Comparison of ENCODE assay signal across 19 cellular contexts in genomic region chr17:77489239-77489897, GRCh38.
DNase-seq lines count a peak whose midpoint lies in the region; ATAC-seq and TF ChIP-seq lines count a peak whose summit lies in the region.
"Had no signal": no experiment of that assay in that cellular context is flagged by ENCODE, and none has a peak within 500 bp of the region (broad histone marks: within the 10 kb centered on the region; RNA-seq: fewer than 3 reads in every experiment).

No MANE protein-coding gene starts in this region.

- H3K9me1 ChIP-seq in IMR-90 (ENCODE audit: insufficient read depth, low read length) = peaks cover 14% of the 10 kb centered on the region

- H3K9me3 ChIP-seq in BLaER1 treated with 17β-estradiol and CSF1 and Interleukin-3, amounts not matched to agents 10 nM and 100 nM (replicated peaks in 1 of 11) = peaks cover 0 to 3% (median 0%) of the 10 kb centered on the region in 11 experiments; a peak in 3 of 22 replicates
- H3K9me3 ChIP-seq in IMR-90 (ENCODE audit: control insufficient read depth, insufficient read depth, low read length) (no peaks in the 10 kb centered on the region), left ventricle myocardium inferior (replicated peaks) (no peaks in the 10 kb centered on the region), skeletal muscle tissue (ENCODE audit: control insufficient read depth in 3 of 3, low read length in 3 of 3) (no peaks in the 10 kb centered on the region)

- H3K4ac ChIP-seq in IMR-90 (ENCODE audit: low read depth, low read length) = no peak overlapping the region

- peaks cover 17 to 83% of the 10 kb centered on the region in 2 experiments for H3K79me1 ChIP-seq in IMR-90 (ENCODE audit: low read depth in 1 of 2, low read length in 2 of 2)

- H2BK5ac ChIP-seq in IMR-90 (ENCODE audit: low read depth, low read length, poor library complexity, severe bottlenecking) = no peak overlapping the region

- H3K18ac ChIP-seq in IMR-90 (ENCODE audit: low read depth, low read length) = no peak overlapping the region

- no peak overlapping the region for H3K4me3 ChIP-seq in BLaER1 treated with 17β-estradiol and CSF1 and Interleukin-3, amounts not matched to agents 10 nM and 100 nM
- H3K4me3 ChIP-seq in IMR-90 (ENCODE audit: insufficient read depth, low read depth, low read length) (no peak overlapping the region), left ventricle myocardium inferior (no peak overlapping the region), skeletal muscle tissue (ENCODE audit: low read length in 3 of 3) (no peak overlapping the region)
- H3K4me3 ChIP-seq: SK-N-MC had no signal

- ATAC-seq in IMR-90 (ENCODE audit: low read depth) (no peak), HG02885 (IDR thresholded peaks at IDR 0.05; ENCODE audit: poor library complexity, unreplicated experiment) (no peak), HG03280 (IDR thresholded peaks at IDR 0.05; ENCODE audit: unreplicated experiment) (no peak)

- peaks cover 85 to 99% (median 95%) of the 10 kb centered on the region in 11 experiments for H4K20me1 ChIP-seq in BLaER1 treated with 17β-estradiol and CSF1 and Interleukin-3, amounts not matched to agents 10 nM and 100 nM
- peaks cover 81% of the 10 kb centered on the region for H4K20me1 ChIP-seq in IMR-90 (ENCODE audit: insufficient read depth, low read length)

- BruUV-seq in IMR-90 (replicated peaks; lab: Mats Ljungman, UMichigan) = no TSS peak

- peaks cover 85 to 100% (median 98%) of the 10 kb centered on the region in 11 experiments for H3K36me3 ChIP-seq in BLaER1 treated with 17β-estradiol and CSF1 and Interleukin-3, amounts not matched to agents 10 nM and 100 nM
- peaks cover 74% of the 10 kb centered on the region for H3K36me3 ChIP-seq in IMR-90 (ENCODE audit: control insufficient read depth, insufficient read depth, low read length)
- H3K36me3 ChIP-seq in left ventricle myocardium inferior = peaks cover 48% of the 10 kb centered on the region
- peaks cover 23 to 35% (median 33%) of the 10 kb centered on the region in 3 donors for H3K36me3 ChIP-seq in skeletal muscle tissue (ENCODE audit: control insufficient read depth in 3 of 3, insufficient read depth in 3 of 3, low read length in 3 of 3)

- 70% methylated on average over 2 of the region's 19 CpGs; no CpG with 5 or more reads in 1 of the 2 experiments for WGBS in IMR-90 (ENCODE audit: extremely low coverage in 2 of 2, insufficient read length in 1 of 2), 2 experiments

- peak overlapping the region in 4 of 11 experiments; percentile 14 to 48 (median 23); a peak in 3 of 22 replicates for H3K9ac ChIP-seq in BLaER1 treated with 17β-estradiol and CSF1 and Interleukin-3, amounts not matched to agents 10 nM and 100 nM
- H3K9ac ChIP-seq in IMR-90 (ENCODE audit: low read depth, low read length) = no peak overlapping the region
- peak overlapping the region in 1 of 3 donors; percentile 25 for H3K9ac ChIP-seq in skeletal muscle tissue (ENCODE audit: low read depth in 1 of 3, low read length in 3 of 3)

- H3K27me3 ChIP-seq in BLaER1 treated with 17β-estradiol and CSF1 and Interleukin-3, amounts not matched to agents 10 nM and 100 nM = no peaks in the 10 kb centered on the region
- H3K27me3 ChIP-seq in IMR-90 (ENCODE audit: control insufficient read depth, insufficient read depth, low read length) = no peaks in the 10 kb centered on the region
- H3K27me3 ChIP-seq in left ventricle myocardium inferior (ENCODE audit: low read depth) = no peaks in the 10 kb centered on the region
- H3K27me3 ChIP-seq in skeletal muscle tissue (ENCODE audit: control insufficient read depth in 3 of 3, insufficient read depth in 3 of 3, low read length in 3 of 3) = no peaks in the 10 kb centered on the region

- POLR2A ChIA-PET in IMR-90 (lab: Charles Lee; ENCODE audit: unreplicated experiment) = no interaction called here

- DNase-seq in IMR-90 (no peak), left ventricle myocardium inferior (peak; percentile 15), islet precursor cell (no peak), RPMI8226 (no peak)
- DNase-seq: activated CD4-positive, alpha-beta T cell treated with anti-CD3 and anti-CD28 coated beads, Interleukin-2, amount 10 ng/mL, durations not matched to agents 24 days and 14 days; activated naive CD8-positive, alpha-beta T cell treated with anti-CD3 and anti-CD28 coated beads, Interleukin-2, amount 10 ng/mL, durations not matched to agents 7 days and 5 days; activated T-cell treated with anti-CD3 and anti-CD28 coated beads, Interleukin-2, amount 50 U/mL, for 24 hours; DMS153; effector memory CD4-positive, alpha-beta T cell; HFFc6; MV-4-11; NCI-H2081; NCI-H524; stimulated activated naive CD4-positive, alpha-beta T cell had no signal

- H2BK120ac ChIP-seq in IMR-90 (ENCODE audit: low read depth, low read length) = no peak overlapping the region

- CTCF ChIA-PET in IMR-90 (lab: Yijun Ruan, JAX) = no interaction called here

- H3K14ac ChIP-seq in IMR-90 (replicated peaks; ENCODE audit: low read depth, low read length) = no peak overlapping the region

- H3K23ac ChIP-seq in IMR-90 (ENCODE audit: low read depth, low read length) = no peak overlapping the region

- H3K56ac ChIP-seq in IMR-90 (ENCODE audit: extremely low read depth, insufficient read depth, low read length) = no peak overlapping the region

- peak overlapping the region in 8 of 11 experiments; percentile 29 to 81 (median 71); a peak in 14 of 22 replicates for H3K4me2 ChIP-seq in BLaER1 treated with 17β-estradiol and CSF1 and Interleukin-3, amounts not matched to agents 10 nM and 100 nM
- H3K4me2 ChIP-seq in IMR-90 (ENCODE audit: low read depth, low read length) = no peak overlapping the region

- TF ChIP-seq CTCF in IMR-90 (conservative IDR thresholded peaks at IDR 0.05; ENCODE audit: low read depth, low read length) = no peak
- TF ChIP-seq CTCF in left ventricle myocardium inferior (IDR thresholded peaks at IDR 0.05; ENCODE audit: borderline replicate concordance) = no peak

- no peak overlapping the region for H2BK15ac ChIP-seq in IMR-90 (ENCODE audit: low read depth, low read length)

- H4K5ac ChIP-seq in IMR-90 (ENCODE audit: low read depth, low read length) = no peak overlapping the region

- H4K8ac ChIP-seq in IMR-90 (ENCODE audit: low read depth in 2 of 2, low read length in 2 of 2) = no peak overlapping the region

- peak overlapping the region; percentile 70 for H2AK9ac ChIP-seq in IMR-90 (replicated peaks; ENCODE audit: low read depth, low read length, poor library complexity)

- intact Hi-C loops in IMR-90 (cut with micrococcal nuclease) (no loop called here), left ventricle myocardium inferior (cut with micrococcal nuclease) (no loop called here)

- dilution Hi-C loops in IMR-90 (cut with HindIII; ENCODE audit: low sequenced_read_pairs, unreplicated experiment) = no loop called here

- H4K91ac ChIP-seq in IMR-90 (ENCODE audit: insufficient read depth, low read depth, low read length) = no peak overlapping the region

- in situ Hi-C loops in IMR-90 (cut with MboI; ENCODE audit: low sequenced_read_pairs) = no loop called here

- H2BK20ac ChIP-seq in IMR-90 (ENCODE audit: low read depth, low read length) = no peak overlapping the region

- TF ChIP-seq POLR2A in IMR-90 (IDR thresholded peaks at IDR 0.05; ENCODE audit: low read depth, low read length) = no peak

- H2AK5ac ChIP-seq in IMR-90 (ENCODE audit: low read depth, low read length) = no peak overlapping the region

- H2AFZ ChIP-seq in IMR-90 (replicated peaks; ENCODE audit: low read length, poor library complexity) = no peak overlapping the region

- peaks cover 38 to 96% (median 89%) of the 10 kb centered on the region in 10 experiments for H3K4me1 ChIP-seq in BLaER1 treated with 17β-estradiol and CSF1 and Interleukin-3, amounts not matched to agents 10 nM and 100 nM
- no peaks in the 10 kb centered on the region for H3K4me1 ChIP-seq in IMR-90 (ENCODE audit: control insufficient read depth, insufficient read depth, low read length)
- peaks cover 28% of the 10 kb centered on the region for H3K4me1 ChIP-seq in left ventricle myocardium inferior
- peaks cover 18 to 23% (median 23%) of the 10 kb centered on the region in 3 donors for H3K4me1 ChIP-seq in skeletal muscle tissue (ENCODE audit: control insufficient read depth in 3 of 3, insufficient read depth in 3 of 3, low read length in 3 of 3)

- no peak for TF ChIP-seq RAD21 in IMR-90 (IDR thresholded peaks at IDR 0.05; ENCODE audit: low read length)

- peak overlapping the region in 2 of 11 experiments; percentile 31 to 32; a peak in 3 of 22 replicates for H3K27ac ChIP-seq in BLaER1 treated with 17β-estradiol and CSF1 and Interleukin-3, amounts not matched to agents 10 nM and 100 nM
- H3K27ac ChIP-seq in IMR-90 (ENCODE audit: insufficient read depth, low read length) (no peak overlapping the region), left ventricle myocardium inferior (replicated peaks) (peak overlapping the region; percentile 68), skeletal muscle tissue (ENCODE audit: low read depth, low read length) (peak overlapping the region; percentile 25)
- H3K27ac ChIP-seq: SK-N-MC had no signal

TF ChIP-seq in IMR-90, 13 proteins besides CTCF, POLR2A, EP300 and RAD21 (continues in another document):
- no peak for TF ChIP-seq BHLHE40 (IDR thresholded peaks at IDR 0.05; ENCODE audit: low read depth, low read length)
- no peak for TF ChIP-seq CHD1 (IDR thresholded peaks at IDR 0.05; ENCODE audit: low read depth, low read length)
- no peak for TF ChIP-seq CEBPB (IDR thresholded peaks at IDR 0.05; ENCODE audit: low read depth, low read length)
- TF ChIP-seq FOS (IDR thresholded peaks at IDR 0.05; ENCODE audit: low read depth, low read length) = no peak
- TF ChIP-seq SMC3 (IDR thresholded peaks at IDR 0.05; ENCODE audit: low read depth, low read length) = no peak
- no peak for TF ChIP-seq NFE2L2 (IDR thresholded peaks at IDR 0.05; ENCODE audit: low read depth, low read length)
- no peak for TF ChIP-seq RFX5 (IDR thresholded peaks at IDR 0.05; ENCODE audit: low read depth, low read length)
- no peak for TF ChIP-seq MXI1 (IDR thresholded peaks at IDR 0.05; ENCODE audit: borderline replicate concordance, low read depth, low read length)
- TF ChIP-seq MAFK (IDR thresholded peaks at IDR 0.05; ENCODE audit: low read depth, low read length) = no peak
- TF ChIP-seq ELK1 (IDR thresholded peaks at IDR 0.05; ENCODE audit: borderline replicate concordance, low read depth, low read length) = no peak
- no peak for TF ChIP-seq RCOR1 (IDR thresholded peaks at IDR 0.05; ENCODE audit: insufficient replicate concordance, low read length)
- no peak for TF ChIP-seq MAZ (IDR thresholded peaks at IDR 0.05; ENCODE audit: borderline replicate concordance, low read depth, low read length)
